Comparison of ENCODE assay signal across 1 cellular context in the genomic region with DNA sequence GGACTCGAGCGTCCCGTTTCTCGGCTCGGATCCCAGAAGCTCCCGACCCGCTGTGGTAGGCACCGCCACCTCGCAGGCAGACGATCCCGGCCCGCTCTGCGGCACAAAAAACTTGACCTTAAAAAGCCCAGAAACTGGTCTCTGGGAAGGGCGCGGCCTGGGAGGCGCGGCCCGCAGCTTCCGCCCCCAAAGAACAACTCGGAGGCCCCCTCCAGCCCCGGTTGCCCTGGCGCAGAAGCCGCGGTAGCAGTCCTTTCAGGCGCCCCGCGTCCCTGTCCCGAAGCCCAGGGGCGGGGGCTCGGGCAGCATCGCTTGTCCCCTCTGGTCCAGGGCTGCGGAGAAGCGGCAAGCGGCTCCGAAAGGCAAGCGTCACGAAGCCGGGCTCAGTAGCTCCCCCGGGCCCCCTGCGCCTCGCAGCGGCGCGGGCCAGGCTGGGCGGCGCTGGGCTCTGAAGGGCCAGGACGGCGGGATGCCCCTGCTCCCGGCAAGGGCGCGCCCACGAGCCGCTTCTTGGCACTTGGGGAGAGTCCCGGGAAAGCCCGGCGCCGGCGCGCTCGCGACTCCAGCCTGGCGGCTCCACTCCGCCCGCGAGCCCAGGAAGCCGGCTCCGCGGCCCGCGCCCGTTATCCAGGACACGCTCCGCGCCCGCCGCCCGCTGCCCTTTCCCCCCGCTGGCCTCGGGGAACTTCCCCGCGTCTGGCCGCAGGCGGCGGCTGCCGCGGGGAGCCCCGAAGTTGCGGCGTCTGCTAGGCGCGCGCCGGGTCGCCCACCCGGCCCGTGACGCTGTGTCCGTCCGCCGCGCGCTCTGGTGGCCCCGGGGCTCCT.
TF ChIP-seq lines count a peak whose summit lies in the region.

A gene with protein sequence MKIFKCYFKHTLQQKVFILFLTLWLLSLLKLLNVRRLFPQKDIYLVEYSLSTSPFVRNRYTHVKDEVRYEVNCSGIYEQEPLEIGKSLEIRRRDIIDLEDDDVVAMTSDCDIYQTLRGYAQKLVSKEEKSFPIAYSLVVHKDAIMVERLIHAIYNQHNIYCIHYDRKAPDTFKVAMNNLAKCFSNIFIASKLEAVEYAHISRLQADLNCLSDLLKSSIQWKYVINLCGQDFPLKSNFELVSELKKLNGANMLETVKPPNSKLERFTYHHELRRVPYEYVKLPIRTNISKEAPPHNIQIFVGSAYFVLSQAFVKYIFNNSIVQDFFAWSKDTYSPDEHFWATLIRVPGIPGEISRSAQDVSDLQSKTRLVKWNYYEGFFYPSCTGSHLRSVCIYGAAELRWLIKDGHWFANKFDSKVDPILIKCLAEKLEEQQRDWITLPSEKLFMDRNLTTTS (minus strand): TSS at position 98 of the 825 bp plus-strand sequence. CDS start 22,521 bp downstream, outside the sequence.

TF ChIP-seq in K562, 482 proteins besides CTCF, POLR2A, EP300 and RAD21 (continued from another document):
- TF ChIP-seq, protein P1, sequence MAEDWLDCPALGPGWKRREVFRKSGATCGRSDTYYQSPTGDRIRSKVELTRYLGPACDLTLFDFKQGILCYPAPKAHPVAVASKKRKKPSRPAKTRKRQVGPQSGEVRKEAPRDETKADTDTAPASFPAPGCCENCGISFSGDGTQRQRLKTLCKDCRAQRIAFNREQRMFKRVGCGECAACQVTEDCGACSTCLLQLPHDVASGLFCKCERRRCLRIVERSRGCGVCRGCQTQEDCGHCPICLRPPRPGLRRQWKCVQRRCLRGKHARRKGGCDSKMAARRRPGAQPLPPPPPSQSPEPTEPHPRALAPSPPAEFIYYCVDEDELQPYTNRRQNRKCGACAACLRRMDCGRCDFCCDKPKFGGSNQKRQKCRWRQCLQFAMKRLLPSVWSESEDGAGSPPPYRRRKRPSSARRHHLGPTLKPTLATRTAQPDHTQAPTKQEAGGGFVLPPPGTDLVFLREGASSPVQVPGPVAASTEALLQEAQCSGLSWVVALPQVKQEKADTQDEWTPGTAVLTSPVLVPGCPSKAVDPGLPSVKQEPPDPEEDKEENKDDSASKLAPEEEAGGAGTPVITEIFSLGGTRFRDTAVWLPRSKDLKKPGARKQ (CRISPR knock-in tag; IDR thresholded peaks at IDR 0.05): no peak
- TF ChIP-seq GATA2 (CRISPR knock-in tag; IDR thresholded peaks at IDR 0.05) (no peak), CEBPB (tag; IDR thresholded peaks at IDR 0.05) (no peak), ZSCAN29 (IDR thresholded peaks at IDR 0.05) (no peak), CBFA2T3 (IDR thresholded peaks at IDR 0.05) (no peak), ZNF696 (CRISPR knock-in tag; conservative IDR thresholded peaks at IDR 0.05) (no peak), SMARCC2 (IDR thresholded peaks at IDR 0.05; ENCODE audit: low read depth) (no peak), HEY1 (CRISPR knock-in tag; IDR thresholded peaks at IDR 0.05; ENCODE audit: borderline replicate concordance) (no peak), PHF8 (IDR thresholded peaks at IDR 0.05; ENCODE audit: borderline replicate concordance, low read length) (no peak), NEUROD1 (IDR thresholded peaks at IDR 0.05; ENCODE audit: borderline replicate concordance, low read depth, low read length, partially characterized antibody) (no peak)
- TF ChIP-seq, protein P2, sequence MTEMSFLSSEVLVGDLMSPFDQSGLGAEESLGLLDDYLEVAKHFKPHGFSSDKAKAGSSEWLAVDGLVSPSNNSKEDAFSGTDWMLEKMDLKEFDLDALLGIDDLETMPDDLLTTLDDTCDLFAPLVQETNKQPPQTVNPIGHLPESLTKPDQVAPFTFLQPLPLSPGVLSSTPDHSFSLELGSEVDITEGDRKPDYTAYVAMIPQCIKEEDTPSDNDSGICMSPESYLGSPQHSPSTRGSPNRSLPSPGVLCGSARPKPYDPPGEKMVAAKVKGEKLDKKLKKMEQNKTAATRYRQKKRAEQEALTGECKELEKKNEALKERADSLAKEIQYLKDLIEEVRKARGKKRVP (CRISPR knock-in tag; IDR thresholded peaks at IDR 0.05): no peak
- TF ChIP-seq, protein P3, sequence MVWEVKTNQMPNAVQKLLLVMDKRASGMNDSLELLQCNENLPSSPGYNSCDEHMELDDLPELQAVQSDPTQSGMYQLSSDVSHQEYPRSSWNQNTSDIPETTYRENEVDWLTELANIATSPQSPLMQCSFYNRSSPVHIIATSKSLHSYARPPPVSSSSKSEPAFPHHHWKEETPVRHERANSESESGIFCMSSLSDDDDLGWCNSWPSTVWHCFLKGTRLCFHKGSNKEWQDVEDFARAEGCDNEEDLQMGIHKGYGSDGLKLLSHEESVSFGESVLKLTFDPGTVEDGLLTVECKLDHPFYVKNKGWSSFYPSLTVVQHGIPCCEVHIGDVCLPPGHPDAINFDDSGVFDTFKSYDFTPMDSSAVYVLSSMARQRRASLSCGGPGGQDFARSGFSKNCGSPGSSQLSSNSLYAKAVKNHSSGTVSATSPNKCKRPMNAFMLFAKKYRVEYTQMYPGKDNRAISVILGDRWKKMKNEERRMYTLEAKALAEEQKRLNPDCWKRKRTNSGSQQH (CRISPR knock-in tag; IDR thresholded peaks at IDR 0.05): no peak
- TF ChIP-seq, protein P4, sequence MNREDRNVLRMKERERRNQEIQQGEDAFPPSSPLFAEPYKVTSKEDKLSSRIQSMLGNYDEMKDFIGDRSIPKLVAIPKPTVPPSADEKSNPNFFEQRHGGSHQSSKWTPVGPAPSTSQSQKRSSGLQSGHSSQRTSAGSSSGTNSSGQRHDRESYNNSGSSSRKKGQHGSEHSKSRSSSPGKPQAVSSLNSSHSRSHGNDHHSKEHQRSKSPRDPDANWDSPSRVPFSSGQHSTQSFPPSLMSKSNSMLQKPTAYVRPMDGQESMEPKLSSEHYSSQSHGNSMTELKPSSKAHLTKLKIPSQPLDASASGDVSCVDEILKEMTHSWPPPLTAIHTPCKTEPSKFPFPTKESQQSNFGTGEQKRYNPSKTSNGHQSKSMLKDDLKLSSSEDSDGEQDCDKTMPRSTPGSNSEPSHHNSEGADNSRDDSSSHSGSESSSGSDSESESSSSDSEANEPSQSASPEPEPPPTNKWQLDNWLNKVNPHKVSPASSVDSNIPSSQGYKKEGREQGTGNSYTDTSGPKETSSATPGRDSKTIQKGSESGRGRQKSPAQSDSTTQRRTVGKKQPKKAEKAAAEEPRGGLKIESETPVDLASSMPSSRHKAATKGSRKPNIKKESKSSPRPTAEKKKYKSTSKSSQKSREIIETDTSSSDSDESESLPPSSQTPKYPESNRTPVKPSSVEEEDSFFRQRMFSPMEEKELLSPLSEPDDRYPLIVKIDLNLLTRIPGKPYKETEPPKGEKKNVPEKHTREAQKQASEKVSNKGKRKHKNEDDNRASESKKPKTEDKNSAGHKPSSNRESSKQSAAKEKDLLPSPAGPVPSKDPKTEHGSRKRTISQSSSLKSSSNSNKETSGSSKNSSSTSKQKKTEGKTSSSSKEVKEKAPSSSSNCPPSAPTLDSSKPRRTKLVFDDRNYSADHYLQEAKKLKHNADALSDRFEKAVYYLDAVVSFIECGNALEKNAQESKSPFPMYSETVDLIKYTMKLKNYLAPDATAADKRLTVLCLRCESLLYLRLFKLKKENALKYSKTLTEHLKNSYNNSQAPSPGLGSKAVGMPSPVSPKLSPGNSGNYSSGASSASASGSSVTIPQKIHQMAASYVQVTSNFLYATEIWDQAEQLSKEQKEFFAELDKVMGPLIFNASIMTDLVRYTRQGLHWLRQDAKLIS (CRISPR knock-in tag; IDR thresholded peaks at IDR 0.05): no peak
- TF ChIP-seq, protein P5, sequence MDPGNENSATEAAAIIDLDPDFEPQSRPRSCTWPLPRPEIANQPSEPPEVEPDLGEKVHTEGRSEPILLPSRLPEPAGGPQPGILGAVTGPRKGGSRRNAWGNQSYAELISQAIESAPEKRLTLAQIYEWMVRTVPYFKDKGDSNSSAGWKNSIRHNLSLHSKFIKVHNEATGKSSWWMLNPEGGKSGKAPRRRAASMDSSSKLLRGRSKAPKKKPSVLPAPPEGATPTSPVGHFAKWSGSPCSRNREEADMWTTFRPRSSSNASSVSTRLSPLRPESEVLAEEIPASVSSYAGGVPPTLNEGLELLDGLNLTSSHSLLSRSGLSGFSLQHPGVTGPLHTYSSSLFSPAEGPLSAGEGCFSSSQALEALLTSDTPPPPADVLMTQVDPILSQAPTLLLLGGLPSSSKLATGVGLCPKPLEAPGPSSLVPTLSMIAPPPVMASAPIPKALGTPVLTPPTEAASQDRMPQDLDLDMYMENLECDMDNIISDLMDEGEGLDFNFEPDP (CRISPR knock-in tag; IDR thresholded peaks at IDR 0.05): no peak
- TF ChIP-seq, protein P6, sequence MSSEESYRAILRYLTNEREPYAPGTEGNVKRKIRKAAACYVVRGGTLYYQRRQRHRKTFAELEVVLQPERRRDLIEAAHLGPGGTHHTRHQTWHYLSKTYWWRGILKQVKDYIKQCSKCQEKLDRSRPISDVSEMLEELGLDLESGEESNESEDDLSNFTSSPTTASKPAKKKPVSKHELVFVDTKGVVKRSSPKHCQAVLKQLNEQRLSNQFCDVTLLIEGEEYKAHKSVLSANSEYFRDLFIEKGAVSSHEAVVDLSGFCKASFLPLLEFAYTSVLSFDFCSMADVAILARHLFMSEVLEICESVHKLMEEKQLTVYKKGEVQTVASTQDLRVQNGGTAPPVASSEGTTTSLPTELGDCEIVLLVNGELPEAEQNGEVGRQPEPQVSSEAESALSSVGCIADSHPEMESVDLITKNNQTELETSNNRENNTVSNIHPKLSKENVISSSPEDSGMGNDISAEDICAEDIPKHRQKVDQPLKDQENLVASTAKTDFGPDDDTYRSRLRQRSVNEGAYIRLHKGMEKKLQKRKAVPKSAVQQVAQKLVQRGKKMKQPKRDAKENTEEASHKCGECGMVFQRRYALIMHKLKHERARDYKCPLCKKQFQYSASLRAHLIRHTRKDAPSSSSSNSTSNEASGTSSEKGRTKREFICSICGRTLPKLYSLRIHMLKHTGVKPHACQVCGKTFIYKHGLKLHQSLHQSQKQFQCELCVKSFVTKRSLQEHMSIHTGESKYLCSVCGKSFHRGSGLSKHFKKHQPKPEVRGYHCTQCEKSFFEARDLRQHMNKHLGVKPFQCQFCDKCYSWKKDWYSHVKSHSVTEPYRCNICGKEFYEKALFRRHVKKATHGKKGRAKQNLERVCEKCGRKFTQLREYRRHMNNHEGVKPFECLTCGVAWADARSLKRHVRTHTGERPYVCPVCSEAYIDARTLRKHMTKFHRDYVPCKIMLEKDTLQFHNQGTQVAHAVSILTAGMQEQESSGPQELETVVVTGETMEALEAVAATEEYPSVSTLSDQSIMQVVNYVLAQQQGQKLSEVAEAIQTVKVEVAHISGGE (CRISPR knock-in tag; IDR thresholded peaks at IDR 0.05): no peak
